Comparison of ENCODE assay signal across 21 cellular contexts in genomic region chr1:36822648-36823047, GRCh38.
DNase-seq lines count a peak whose midpoint lies in the region; ATAC-seq, FAIRE-seq and TF ChIP-seq lines count a peak whose summit lies in the region.
"Had no signal": no experiment of that assay in that cellular context is flagged by ENCODE, and none has a peak within 500 bp of the region (broad histone marks: within the 10 kb centered on the region; RNA-seq: fewer than 3 reads in every experiment).

No MANE protein-coding gene starts in this region.

- no peak for ATAC-seq in natural killer cell
- no peak for ATAC-seq in sciatic nerve
- ATAC-seq: A549, GM23338, HCT116, HepG2 had no signal

- no CpG with 5 or more reads among the region's 2 CpGs for WGBS in trophoblast cell (ENCODE audit: extremely low coverage, insufficient coverage, insufficient read length)
- 17% methylated on average over 2 of the region's 2 CpGs for WGBS in mammary epithelial cell (ENCODE audit: low coverage, missing lambda C conversion rate)

- no peak overlapping the region for H3K27ac Mint-ChIP-seq in natural killer cell
- H3K27ac Mint-ChIP-seq: CD4-positive, alpha-beta T cell; GM23338; HFFc6; IgD-negative memory B cell had no signal

- CTCF ChIA-PET in mammary epithelial cell (lab: Charles Lee; ENCODE audit: low non-redundant PET), result no interaction called here

- H3K4me2 ChIP-seq in trophoblast cell (ENCODE audit: low read length), result no peak overlapping the region
- no peak overlapping the region for H3K4me2 ChIP-seq in mammary epithelial cell (ENCODE audit: insufficient read depth, low read depth, low read length)
- H3K4me2 ChIP-seq: A549, GM23338 had no signal

- H2AK5ac ChIP-seq in trophoblast cell (ENCODE audit: low read length), result no peak overlapping the region

- H3K36me3 ChIP-seq in kidney (ENCODE audit: control insufficient read depth in 1 of 2, insufficient read depth in 2 of 2, low read length in 2 of 2), result no peaks in the 10 kb centered on the region
- H3K36me3 ChIP-seq in trophoblast cell (ENCODE audit: control insufficient read depth in 1 of 2, insufficient read depth in 2 of 2, low read length in 2 of 2), result no peaks in the 10 kb centered on the region
- H3K36me3 ChIP-seq in mammary epithelial cell (ENCODE audit: insufficient read depth, low read length), result no peaks in the 10 kb centered on the region

- TF ChIP-seq CTCF in kidney (IDR thresholded peaks at IDR 0.05; ENCODE audit: borderline replicate concordance, extremely low read depth, insufficient read depth) (no peak), natural killer cell (IDR thresholded peaks at IDR 0.05) (no peak), mammary epithelial cell (conservative IDR thresholded peaks at IDR 0.05 in 1 of 2, IDR thresholded peaks at IDR 0.05 in 1 of 2; ENCODE audit: extremely low read depth in 1 of 2, insufficient read depth in 1 of 2, low read depth in 1 of 2, low read length in 2 of 2) (no peak)

- H4K20me1 ChIP-seq in mammary epithelial cell (ENCODE audit: insufficient read depth, low read length), result no peaks in the 10 kb centered on the region

- no peaks in the 10 kb centered on the region for H3K4me1 ChIP-seq in kidney (ENCODE audit: control insufficient read depth in 1 of 2, insufficient read depth in 1 of 2, low read depth in 1 of 2, low read length in 2 of 2)
- peaks cover 0 to 2% of the 10 kb centered on the region in 2 experiments for H3K4me1 ChIP-seq in trophoblast cell (ENCODE audit: control insufficient read depth in 1 of 2, insufficient read depth in 2 of 2, low read length in 2 of 2)
- no peaks in the 10 kb centered on the region for H3K4me1 ChIP-seq in mammary epithelial cell (ENCODE audit: insufficient read depth, low read length)
- H3K4me1 ChIP-seq: A549, Caco-2 had no signal

- H3K9me3 ChIP-seq in kidney (ENCODE audit: control insufficient read depth in 1 of 2, low read length in 2 of 2) (no peaks in the 10 kb centered on the region), trophoblast cell (ENCODE audit: insufficient read depth, low read depth, low read length) (peaks cover 1% of the 10 kb centered on the region), mammary epithelial cell (replicated peaks; ENCODE audit: insufficient read depth, low read length) (no peaks in the 10 kb centered on the region)
- H3K9me3 ChIP-seq: A549, Caco-2 had no signal

- dilution Hi-C loops in mammary epithelial cell (cut with HindIII; ENCODE audit: low sequenced_read_pairs), result no loop called here

- H3K23ac ChIP-seq in trophoblast cell (ENCODE audit: low read length), result no peak overlapping the region

- no peak overlapping the region for H3K18ac ChIP-seq in trophoblast cell (ENCODE audit: low read length)

- H2BK5ac ChIP-seq in trophoblast cell (ENCODE audit: low read depth, low read length, poor library complexity), result no peak overlapping the region

- H3K9ac ChIP-seq in kidney (ENCODE audit: low read length in 2 of 2), result no peak overlapping the region
- H3K9ac ChIP-seq in trophoblast cell (ENCODE audit: low read length), result peak overlapping the region; percentile 13
- H3K9ac ChIP-seq in mammary epithelial cell (ENCODE audit: insufficient read depth, low read length), result no peak overlapping the region

- peaks cover 6 to 7% of the 10 kb centered on the region in 2 donors for H3K4me1 Mint-ChIP-seq in natural killer cell
- H3K4me1 Mint-ChIP-seq: IgD-negative memory B cell had no signal

- peaks cover 9 to 31% of the 10 kb centered on the region in 2 donors for H3K27me3 Mint-ChIP-seq in natural killer cell (ENCODE audit: low read depth in 2 of 2)

- H4K12ac ChIP-seq in trophoblast cell (ENCODE audit: low read depth, low read length), result no peak overlapping the region

- FAIRE-seq in kidney (lab: Jason Lieb, UNC), result no peak
- FAIRE-seq: A549, D721Med, G401.6, GM12891, HepG2 had no signal

- BruUV-seq in mammary epithelial cell (replicated peaks; lab: Mats Ljungman, UMichigan), result no TSS peak

- no peak overlapping the region for H4K91ac ChIP-seq in trophoblast cell (ENCODE audit: low read depth, low read length)

- no peak overlapping the region for H2AFZ ChIP-seq in trophoblast cell (ENCODE audit: insufficient read depth, low read length, poor library complexity)
- H2AFZ ChIP-seq in mammary epithelial cell (ENCODE audit: low read depth, low read length), result no peak overlapping the region
- H2AFZ ChIP-seq: GM23338 had no signal

- H3K27me3 ChIP-seq in trophoblast cell (ENCODE audit: insufficient read depth, low read length), result no peaks in the 10 kb centered on the region
- no peaks in the 10 kb centered on the region for H3K27me3 ChIP-seq in mammary epithelial cell (ENCODE audit: insufficient read depth, low read length)

- H3K9me3 Mint-ChIP-seq in natural killer cell, result no peaks in the 10 kb centered on the region
- H3K9me3 Mint-ChIP-seq: CD4-positive, alpha-beta T cell; GM23338; IgD-negative memory B cell had no signal

- no peak overlapping the region for H4K8ac ChIP-seq in trophoblast cell (ENCODE audit: low read depth, low read length)

- H3K4ac ChIP-seq in trophoblast cell (ENCODE audit: low read depth, low read length), result no peak overlapping the region

- no peaks in the 10 kb centered on the region for H3K36me3 Mint-ChIP-seq in natural killer cell
- H3K36me3 Mint-ChIP-seq: IgD-negative memory B cell had no signal

- H3K4me3 ChIP-seq in kidney (ENCODE audit: low read length in 2 of 2) (no peak overlapping the region), trophoblast cell (ENCODE audit: low read depth, low read length) (no peak overlapping the region), mammary epithelial cell (replicated peaks in 1 of 3; ENCODE audit: insufficient read depth in 1 of 3, low read depth in 2 of 3, low read length in 3 of 3) (no peak overlapping the region)
- H3K4me3 ChIP-seq: A549, GM23338 had no signal

- H2BK120ac ChIP-seq in trophoblast cell (ENCODE audit: insufficient read depth, low read length, poor library complexity), result no peak overlapping the region

- H2BK12ac ChIP-seq in trophoblast cell (ENCODE audit: low read length), result no peak overlapping the region

- intact Hi-C loops in kidney (cut with DNase I), result no loop called here
- intact Hi-C loops in natural killer cell (cut with micrococcal nuclease), result no loop called here
- intact Hi-C loops in sciatic nerve (cut with DNase I), result no loop called here
- intact Hi-C loops in mammary epithelial cell (cut with micrococcal nuclease), result no loop called here

- H3K14ac ChIP-seq in trophoblast cell (ENCODE audit: low read length), result no peak overlapping the region

- DNase-seq in AML-193 (lab: John Stamatoyannopoulos, UW) (peak; percentile 1 to 12), MV-4-11 (lab: John Stamatoyannopoulos, UW) (peak; percentile 53), kidney (peak; percentile 21), trophoblast cell (no peak), natural killer cell (no peak), sciatic nerve (ENCODE audit: low spot score) (no peak), mammary epithelial cell (no peak)
- DNase-seq: Caco-2; CD4-positive, alpha-beta T cell; H7; HFFc6 had no signal

- no peak overlapping the region for H3K27ac ChIP-seq in kidney (ENCODE audit: low read depth in 2 of 2, low read length in 2 of 2)
- H3K27ac ChIP-seq in trophoblast cell (ENCODE audit: low read depth, low read length), result no peak overlapping the region
- no peak overlapping the region for H3K27ac ChIP-seq in mammary epithelial cell (ENCODE audit: insufficient read depth, low read depth, low read length)
- H3K27ac ChIP-seq: 22Rv1, A549, C4-2B had no signal

- H3K79me2 ChIP-seq in trophoblast cell (ENCODE audit: control insufficient read depth, insufficient read depth, low read length, poor library complexity) (no peaks in the 10 kb centered on the region), mammary epithelial cell (ENCODE audit: insufficient read depth, low read length) (no peaks in the 10 kb centered on the region)

- no peaks in the 10 kb centered on the region for H3K79me1 ChIP-seq in trophoblast cell (ENCODE audit: low read length)

- no peak overlapping the region for H3K4me3 Mint-ChIP-seq in natural killer cell
- H3K4me3 Mint-ChIP-seq: CD4-positive, alpha-beta T cell; GM23338; HFFc6; IgD-negative memory B cell had no signal

- in situ Hi-C loops in mammary epithelial cell (cut with MboI; ENCODE audit: low sequenced_read_pairs in 2 of 2), result no loop called here

Comparison
In these comparisons a context has a peak if more than half of its experiments do, and no peak if none do; other contexts are left out.
1. DNase-seq: peak in AML-193 (2 of 2), MV-4-11 (single experiment) and kidney (single experiment); none in trophoblast cell (0 of 2), natural killer cell (single experiment), sciatic nerve (single experiment) and mammary epithelial cell (single experiment).